ENCODE assay signal across 8 cellular contexts in the genomic region with DNA sequence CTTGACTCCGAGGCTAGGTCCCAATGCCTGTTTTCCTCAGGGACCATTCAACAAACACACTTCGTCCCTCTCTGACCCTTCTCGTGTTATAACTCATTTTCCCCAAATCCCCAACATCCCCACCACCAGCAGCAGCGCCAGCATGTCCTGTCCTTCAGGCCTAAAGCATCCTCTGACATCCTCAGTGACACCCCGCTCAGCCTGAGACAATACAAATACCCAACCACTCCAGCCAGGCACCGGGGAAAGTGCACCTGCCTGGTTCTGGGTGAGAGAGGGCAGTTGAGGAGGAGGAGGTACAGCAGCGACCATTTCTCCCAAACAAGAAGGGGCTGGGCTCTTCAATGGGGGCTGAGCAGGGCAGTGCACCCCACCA. TPM values are rescaled to one million over a fixed set of nuclear protein-coding genes. Genes with fewer than 3 reads are reported as not detected.
DNase-seq lines count a peak whose midpoint lies in the region; ATAC-seq and TF ChIP-seq lines count a peak whose summit lies in the region.

No MANE protein-coding gene starts in this region.

- 40% methylated on average over 7 of the region's 7 CpGs for WGBS in heart right ventricle, 2 donors
- WGBS in mesenchymal stem cell = 33% methylated on average over 6 of the region's 7 CpGs
- WGBS in urinary bladder = 40% methylated on average over 7 of the region's 7 CpGs

- no peak overlapping the region for H2AFZ ChIP-seq in mesenchymal stem cell (ENCODE audit: low read depth, low read length)

- peak overlapping the region; percentile 5 to 90 for H3K4ac ChIP-seq in mesenchymal stem cell (ENCODE audit: low read depth in 1 of 2, low read length in 2 of 2)

- no peaks in the 10 kb centered on the region for H3K27me3 ChIP-seq in heart right ventricle
- H3K27me3 ChIP-seq in mesenchymal stem cell (ENCODE audit: control insufficient read depth in 1 of 2, insufficient read depth in 1 of 2, low read length in 2 of 2) = no peaks in the 10 kb centered on the region

- H3K79me1 ChIP-seq in mesenchymal stem cell (replicated peaks; ENCODE audit: low read length, poor library complexity, severe bottlenecking) = peaks cover 17% of the 10 kb centered on the region

- no peak overlapping the region for H2BK120ac ChIP-seq in mesenchymal stem cell (ENCODE audit: low read depth, low read length)

- in situ Hi-C loops in astrocyte of the spinal cord (cut with HindIII; ENCODE audit: low sequenced_read_pairs) = no loop called here

- H3K4me2 ChIP-seq in mesenchymal stem cell (ENCODE audit: low read length, poor library complexity, severe bottlenecking) = peak overlapping the region; percentile 61

- no peak for TF ChIP-seq CTCF in heart right ventricle (IDR thresholded peaks at IDR 0.05)
- TF ChIP-seq CTCF in astrocyte of the spinal cord (IDR thresholded peaks at IDR 0.05; ENCODE audit: low read depth, low read length) = no peak

- H4K8ac ChIP-seq in mesenchymal stem cell (ENCODE audit: low read length) = peak overlapping the region; percentile 74

- H3K18ac ChIP-seq in mesenchymal stem cell (ENCODE audit: low read depth in 1 of 2, low read length in 2 of 2) = peak overlapping the region; percentile 68 to 89

- no peaks in the 10 kb centered on the region for H3K9me3 ChIP-seq in heart right ventricle
- no peaks in the 10 kb centered on the region for H3K9me3 ChIP-seq in mesenchymal stem cell (ENCODE audit: control insufficient read depth, low read length)

- H3K4me3 ChIP-seq in heart right ventricle = peak overlapping the region in 9 of 10 donors; percentile 26 to 55 (median 47)
- H3K4me3 ChIP-seq in astrocyte of the spinal cord (ENCODE audit: low read depth, low read length) = peak overlapping the region; percentile 17
- H3K4me3 ChIP-seq in mesenchymal stem cell (ENCODE audit: insufficient read depth in 1 of 2, low read depth in 1 of 2, low read length in 2 of 2) = peak overlapping the region in 1 of 2 experiments; percentile 69
- peak overlapping the region; percentile 4 for H3K4me3 ChIP-seq in urinary bladder (ENCODE audit: low read depth, low read length)

- H3K27ac ChIP-seq in heart right ventricle (peak overlapping the region; percentile 65 to 100 (median 98)), mesenchymal stem cell (ENCODE audit: low read length, poor library complexity, severe bottlenecking) (peak overlapping the region; percentile 79), urinary bladder (ENCODE audit: low read depth) (peak overlapping the region; percentile 89)

- H2BK15ac ChIP-seq in mesenchymal stem cell (ENCODE audit: low read depth, poor library complexity, severe bottlenecking) = peak overlapping the region; percentile 87

- no peak for ATAC-seq in heart right ventricle
- ATAC-seq in left ventricle myocardium superior = no peak
- ATAC-seq in HG03039 (IDR thresholded peaks at IDR 0.05; ENCODE audit: unreplicated experiment) = no peak

- peak overlapping the region in 1 of 2 experiments; percentile 97 for H3K14ac ChIP-seq in mesenchymal stem cell (ENCODE audit: low read length in 2 of 2)

- no peaks in the 10 kb centered on the region for H3K36me3 ChIP-seq in heart right ventricle
- H3K36me3 ChIP-seq in mesenchymal stem cell (ENCODE audit: control insufficient read depth in 1 of 2, insufficient read depth in 2 of 2, low read depth in 1 of 2, low read length in 2 of 2) = peaks cover 5 to 13% of the 10 kb centered on the region in 2 experiments
- H3K36me3 ChIP-seq in urinary bladder (ENCODE audit: insufficient read depth) = no peaks in the 10 kb centered on the region

- intact Hi-C loops in heart right ventricle (cut with DNase I) = loop anchor here in 2 of 10 donors (10.0 kb wide), 3 partner anchors 221 to 341 kb away; a partner anchor contains a TSS
- intact Hi-C loops in left ventricle myocardium superior (cut with micrococcal nuclease) = no loop called here
- intact Hi-C loops in posterior vena cava (cut with DNase I) = no loop called here

- H4K91ac ChIP-seq in mesenchymal stem cell (ENCODE audit: low read length) = peak overlapping the region; percentile 67

- no peak for DNase-seq in heart right ventricle
- no peak for DNase-seq in left ventricle myocardium superior
- DNase-seq in astrocyte of the spinal cord (ENCODE audit: low read depth, low spot score) = no peak
- no peak for DNase-seq in mesenchymal stem cell
- no peak for DNase-seq in stimulated activated naive CD4-positive, alpha-beta T cell treated with Interleukin-2 at 50 U/mL for 16 hours (lab: John Stamatoyannopoulos, UW)
- no peak for DNase-seq in posterior vena cava (ENCODE audit: low spot score)

- H3K23ac ChIP-seq in mesenchymal stem cell (ENCODE audit: low read length in 2 of 2) = peak overlapping the region in 1 of 2 experiments; percentile 46

- peak overlapping the region; percentile 80 for H3K9ac ChIP-seq in mesenchymal stem cell (ENCODE audit: low read length)

- H2BK5ac ChIP-seq in mesenchymal stem cell (ENCODE audit: low read depth, low read length, poor library complexity, severe bottlenecking) = no peak overlapping the region

- H3K4me1 ChIP-seq in heart right ventricle = peaks cover 50 to 68% (median 63%) of the 10 kb centered on the region in 9 donors
- H3K4me1 ChIP-seq in mesenchymal stem cell (ENCODE audit: control insufficient read depth, insufficient read depth, low read depth, low read length) = peaks cover 58% of the 10 kb centered on the region
- no peaks in the 10 kb centered on the region for H3K4me1 ChIP-seq in urinary bladder (ENCODE audit: insufficient read depth)

- peak overlapping the region; percentile 34 to 98 for H2BK12ac ChIP-seq in mesenchymal stem cell (ENCODE audit: low read length in 2 of 2)

- peak overlapping the region; percentile 37 for H2AK5ac ChIP-seq in mesenchymal stem cell (ENCODE audit: low read length, severe bottlenecking)

RNA-seq across cellular contexts. Expression of a gene that starts 4.7 kb away (rescaled TPM):
- total RNA-seq in heart right ventricle (10 to 100 TPM in 6 of 10 donors, 1 to 10 TPM in 4; 6.9 to 14.1 (median 11.0) TPM), left ventricle myocardium superior (10.4 TPM), urinary bladder (7.5 TPM), posterior vena cava (10 to 100 TPM; 26.0 to 27.2 TPM)
- polyA plus RNA-seq in heart right ventricle (10 to 100 TPM in 1 of 2 donors, 1 to 10 TPM in 1; 5.0 to 11.6 TPM), urinary bladder (20.5 TPM)
- polyA plus RNA-seq in mesenchymal stem cell (2013, experiment 1 of 2) = 21.1 TPM
- 19.7 TPM for polyA plus RNA-seq in mesenchymal stem cell (2013, experiment 2 of 2)

RNA-seq across cellular contexts. Expression of a gene that starts 58.9 kb away (rescaled TPM):
- total RNA-seq in heart right ventricle = 10 to 100 TPM; 21.6 to 33.4 (median 27.0) TPM
- polyA plus RNA-seq in heart right ventricle = 10 to 100 TPM; 21.0 to 75.1 TPM
- 27.0 TPM for total RNA-seq in left ventricle myocardium superior
- 39.7 TPM for polyA plus RNA-seq in mesenchymal stem cell (2013, experiment 1 of 2)
- polyA plus RNA-seq in mesenchymal stem cell (2013, experiment 2 of 2) = 36.3 TPM
- 37.6 TPM for total RNA-seq in urinary bladder
- 61.1 TPM for polyA plus RNA-seq in urinary bladder
- total RNA-seq in posterior vena cava = 10 to 100 TPM; 38.7 to 42.9 TPM

RNA-seq across cellular contexts. Expression of a gene that starts 59.9 kb away (rescaled TPM):
- total RNA-seq in heart right ventricle = 10 to 100 TPM; 17.9 to 30.5 (median 23.4) TPM
- 10 to 100 TPM; 12.8 to 15.4 TPM for polyA plus RNA-seq in heart right ventricle
- 23.3 TPM for total RNA-seq in left ventricle myocardium superior
- 13.3 TPM for polyA plus RNA-seq in mesenchymal stem cell (2013, experiment 1 of 2)
- 12.6 TPM for polyA plus RNA-seq in mesenchymal stem cell (2013, experiment 2 of 2)
- total RNA-seq in urinary bladder = 23.3 TPM
- polyA plus RNA-seq in urinary bladder = 21.9 TPM
- total RNA-seq in posterior vena cava = 10 to 100 TPM; 20.8 to 24.0 TPM
